ENCODE assay signal across 14 cellular contexts in genomic region chr1:23601104-23601967, GRCh38. TPM values are rescaled to one million over a fixed set of nuclear protein-coding genes. Genes with fewer than 3 reads are reported as not detected.
DNase-seq lines count a peak whose midpoint lies in the region; ATAC-seq and TF ChIP-seq lines count a peak whose summit lies in the region.
"Had no signal": no experiment of that assay in that cellular context is flagged by ENCODE, and none has a peak within 500 bp of the region (broad histone marks: within the 10 kb centered on the region; RNA-seq: fewer than 3 reads in every experiment).

No MANE protein-coding gene starts in this region.

- 87 to 94% methylated on average over 13 of the region's 13 CpGs for WGBS in thyroid gland, 2 donors

- intact Hi-C loops in thyroid gland (cut with DNase I): no loop called here

- peak; percentile 89 for ATAC-seq in DND-41 (ENCODE audit: insufficient read depth, low read depth)
- ATAC-seq: gastroesophageal sphincter had no signal

- H3K4me1 Mint-ChIP-seq in activated naive CD8-positive, alpha-beta T cell treated with anti-CD3 and anti-CD28 coated beads for 36 hours: peaks cover 72% of the 10 kb centered on the region
- H3K4me1 Mint-ChIP-seq in neural progenitor cell: peaks cover 66% of the 10 kb centered on the region

- H3K4me1 ChIP-seq in DND-41 (ENCODE audit: insufficient read depth, low read length): peaks cover 60% of the 10 kb centered on the region
- peaks cover 31% of the 10 kb centered on the region for H3K4me1 ChIP-seq in MM.1S (ENCODE audit: low read length)
- peaks cover 56% of the 10 kb centered on the region for H3K4me1 ChIP-seq in neural progenitor cell
- H3K4me1 ChIP-seq in thyroid gland: peaks cover 0 to 14% of the 10 kb centered on the region in 2 donors
- H3K4me1 ChIP-seq in osteoblast (ENCODE audit: insufficient read depth, low read length): no peaks in the 10 kb centered on the region
- H3K4me1 ChIP-seq: Caco-2, gastroesophageal sphincter had no signal

- H2AFZ ChIP-seq in DND-41 (ENCODE audit: low read depth, low read length) (no peak overlapping the region), MM.1S (ENCODE audit: low read length) (no peak overlapping the region), neural progenitor cell (replicated peaks) (no peak overlapping the region), osteoblast (ENCODE audit: low read length) (no peak overlapping the region)

- H3K4me2 ChIP-seq in DND-41 (ENCODE audit: insufficient read depth, low read length) (peak overlapping the region; percentile 8), MM.1S (ENCODE audit: low read depth, low read length) (peak overlapping the region; percentile 46; the same call in 1 of the 2 replicates), neural progenitor cell (no peak overlapping the region), osteoblast (ENCODE audit: insufficient read depth, low read length) (no peak overlapping the region)

- H3K36me3 ChIP-seq in DND-41 (ENCODE audit: insufficient read depth, low read length) (no peaks in the 10 kb centered on the region), MM.1S (replicated peaks; ENCODE audit: insufficient read depth, low read length) (no peaks in the 10 kb centered on the region), neural progenitor cell (no peaks in the 10 kb centered on the region), thyroid gland (no peaks in the 10 kb centered on the region), osteoblast (ENCODE audit: insufficient read depth, low read length) (no peaks in the 10 kb centered on the region)
- H3K36me3 ChIP-seq: gastroesophageal sphincter had no signal

- peak overlapping the region; percentile 69 for H3K4me3 Mint-ChIP-seq in activated naive CD8-positive, alpha-beta T cell treated with anti-CD3 and anti-CD28 coated beads for 36 hours
- peak overlapping the region; percentile 16 for H3K4me3 Mint-ChIP-seq in neural progenitor cell
- H3K4me3 Mint-ChIP-seq: brain, endodermal cell had no signal

- H3K9ac ChIP-seq in DND-41 (ENCODE audit: low read depth, low read length) (peak overlapping the region; percentile 29), MM.1S (ENCODE audit: low read length) (no peak overlapping the region), neural progenitor cell (no peak overlapping the region)

- no peak for TF ChIP-seq POLR2A in thyroid gland (IDR thresholded peaks at IDR 0.05)

- no peaks in the 10 kb centered on the region for H3K9me2 ChIP-seq in MM.1S (replicated peaks; ENCODE audit: insufficient read depth, low read length)

- H3K27me3 Mint-ChIP-seq in activated naive CD8-positive, alpha-beta T cell treated with anti-CD3 and anti-CD28 coated beads for 36 hours: no peaks in the 10 kb centered on the region
- H3K27me3 Mint-ChIP-seq in neural progenitor cell (ENCODE audit: insufficient read depth, low read depth): peaks cover 7% of the 10 kb centered on the region

- H3K27ac Mint-ChIP-seq in activated naive CD8-positive, alpha-beta T cell treated with anti-CD3 and anti-CD28 coated beads for 36 hours: peak overlapping the region; percentile 93
- H3K27ac Mint-ChIP-seq in neural progenitor cell: peak overlapping the region; percentile 42

- H3K4me3 ChIP-seq in DND-41 (ENCODE audit: low read depth in 1 of 2, low read length in 2 of 2): no peak overlapping the region
- H3K4me3 ChIP-seq in MM.1S (ENCODE audit: low read length): no peak overlapping the region
- no peak overlapping the region for H3K4me3 ChIP-seq in neural progenitor cell
- H3K4me3 ChIP-seq in thyroid gland (replicated peaks in 1 of 3): no peak overlapping the region
- no peak overlapping the region for H3K4me3 ChIP-seq in osteoblast (ENCODE audit: insufficient read depth, low read length)
- H3K4me3 ChIP-seq: gastroesophageal sphincter had no signal

- H3K9me3 Mint-ChIP-seq in activated naive CD8-positive, alpha-beta T cell treated with anti-CD3 and anti-CD28 coated beads for 36 hours: peaks cover 2% of the 10 kb centered on the region
- no peaks in the 10 kb centered on the region for H3K9me3 Mint-ChIP-seq in neural progenitor cell
- H3K9me3 Mint-ChIP-seq: brain, endodermal cell had no signal

- DNase-seq in DND-41 (peak; percentile 87), MM.1S (no peak), neural progenitor cell (ENCODE audit: low spot score) (no peak), thyroid gland (no peak), osteoblast (ENCODE audit: insufficient read length, low spot score, missing footprints) (no peak), NCI-H524 treated with DMSO at 0.1 percent for 48 hours (lab: John Stamatoyannopoulos, UW) (no peak)
- no peak for DNase-seq in activated naive CD8-positive, alpha-beta T cell treated with anti-CD3 and anti-CD28 coated beads for 36 hours
- DNase-seq: activated CD8-positive, alpha-beta memory T cell treated with anti-CD3 and anti-CD28 coated beads, Interleukin-2, amount 50 U/mL, for 4 hours; Caco-2; endodermal cell; NCI-H1092 treated with DMSO at 0.1 percent for 48 hours; stimulated activated CD4-positive, alpha-beta T cell treated with anti-CD3 and anti-CD28 coated beads, Interleukin-4, amount 100 ng/mL, for 24 hours had no signal

- no peaks in the 10 kb centered on the region for H3K36me3 Mint-ChIP-seq in activated naive CD8-positive, alpha-beta T cell treated with anti-CD3 and anti-CD28 coated beads for 36 hours
- no peaks in the 10 kb centered on the region for H3K36me3 Mint-ChIP-seq in neural progenitor cell
- H3K36me3 Mint-ChIP-seq: brain had no signal

- TF ChIP-seq CTCF in DND-41 (IDR thresholded peaks at IDR 0.05; ENCODE audit: borderline replicate concordance, extremely low read depth, low read length, poor library complexity, severe bottlenecking): no peak
- TF ChIP-seq CTCF in MM.1S (IDR thresholded peaks at IDR 0.05; ENCODE audit: low read length): no peak
- no peak for TF ChIP-seq CTCF in neural progenitor cell (IDR thresholded peaks at IDR 0.05)
- no peak for TF ChIP-seq CTCF in thyroid gland (IDR thresholded peaks at IDR 0.05)
- no peak for TF ChIP-seq CTCF in osteoblast (IDR thresholded peaks at IDR 0.05; ENCODE audit: extremely low read depth, low read depth, low read length)

- H3K79me2 ChIP-seq in DND-41 (ENCODE audit: insufficient read depth, low read length) (no peaks in the 10 kb centered on the region), MM.1S (ENCODE audit: low read length) (no peaks in the 10 kb centered on the region), neural progenitor cell (ENCODE audit: low read depth) (no peaks in the 10 kb centered on the region), osteoblast (ENCODE audit: insufficient read depth, low read length) (no peaks in the 10 kb centered on the region)

- H3K27ac ChIP-seq in DND-41 (ENCODE audit: low read length) (peak overlapping the region; percentile 69), MM.1S (ENCODE audit: low read length) (peak overlapping the region; percentile 32; the same call in 1 of the 2 replicates), neural progenitor cell (no peak overlapping the region), thyroid gland (no peak overlapping the region), osteoblast (ENCODE audit: low read depth, low read length) (no peak overlapping the region)
- H3K27ac ChIP-seq: gastroesophageal sphincter had no signal

- H3K27me3 ChIP-seq in DND-41 (ENCODE audit: insufficient read depth, low read length, poor library complexity): no peaks in the 10 kb centered on the region
- H3K27me3 ChIP-seq in MM.1S (replicated peaks; ENCODE audit: insufficient read depth, low read length): no peaks in the 10 kb centered on the region
- no peaks in the 10 kb centered on the region for H3K27me3 ChIP-seq in neural progenitor cell
- no peaks in the 10 kb centered on the region for H3K27me3 ChIP-seq in thyroid gland
- no peaks in the 10 kb centered on the region for H3K27me3 ChIP-seq in osteoblast (ENCODE audit: insufficient read depth, low read length)
- H3K27me3 ChIP-seq: gastroesophageal sphincter had no signal

- H3K9me3 ChIP-seq in DND-41 (ENCODE audit: insufficient read depth, low read length, severe bottlenecking) (no peaks in the 10 kb centered on the region), MM.1S (replicated peaks; ENCODE audit: insufficient read depth, low read length) (no peaks in the 10 kb centered on the region), neural progenitor cell (ENCODE audit: low read depth) (no peaks in the 10 kb centered on the region), thyroid gland (no peaks in the 10 kb centered on the region), osteoblast (ENCODE audit: low read depth, low read length) (no peaks in the 10 kb centered on the region)
- H3K9me3 ChIP-seq: Caco-2, gastroesophageal sphincter had no signal

- peaks cover 11% of the 10 kb centered on the region for H3F3A ChIP-seq in MM.1S (ENCODE audit: insufficient read depth, low read length)
- peaks cover 60% of the 10 kb centered on the region for H3F3A ChIP-seq in neural progenitor cell (ENCODE audit: low read depth)

- H4K20me1 ChIP-seq in DND-41 (ENCODE audit: insufficient read depth, low read length): no peaks in the 10 kb centered on the region
- H4K20me1 ChIP-seq in MM.1S (ENCODE audit: insufficient read depth, low read length): no peaks in the 10 kb centered on the region
- no peaks in the 10 kb centered on the region for H4K20me1 ChIP-seq in neural progenitor cell (ENCODE audit: low read depth)
- no peaks in the 10 kb centered on the region for H4K20me1 ChIP-seq in osteoblast (ENCODE audit: insufficient read depth, low read length)

RNA-seq across cellular contexts. Expression of gene ID3, which starts 42.0 kb away (rescaled TPM):
- 10 to 100 TPM; 59.1 to 59.5 TPM for total RNA-seq in activated naive CD8-positive, alpha-beta T cell treated with anti-CD3 and anti-CD28 coated beads for 36 hours
- total RNA-seq in neural progenitor cell (ENCODE audit: low replicate concordance) (99.9 and 235 TPM in 2 replicates), thyroid gland (100 to 1,000 TPM; 279 to 388 (median 343) TPM), osteoblast (177 and 240 TPM in 2 replicates)

Comparison
In these comparisons a context has a peak if more than half of its experiments do, and no peak if none do; other contexts are left out.
1. H3K27ac ChIP-seq: peak in DND-41 (single experiment) and MM.1S (single experiment); none in neural progenitor cell (single experiment), thyroid gland (0 of 3) and osteoblast (single experiment).
2. H3K4me2 ChIP-seq: peak in DND-41 (single experiment) and MM.1S (single experiment); none in neural progenitor cell (single experiment) and osteoblast (single experiment).